23 cellular contexts compared by ENCODE assay signal in genomic region chr18:26205318-26205717, GRCh38.
"Had no signal": no experiment of that assay in that cellular context is flagged by ENCODE, and none has a peak within 500 bp of the region (broad histone marks: within the 10 kb centered on the region; RNA-seq: fewer than 3 reads in every experiment).

No MANE protein-coding gene starts in this region.

- H3K9me3 Mint-ChIP-seq: IgD-negative memory B cell, T-cell had no signal

- H3K4me2 ChIP-seq: SK-N-SH had no signal

- H3K4me3 Mint-ChIP-seq: IgD-negative memory B cell, T-cell had no signal

- H3K27ac ChIP-seq: RWPE1 had no signal

- H3K36me3 Mint-ChIP-seq: T-cell had no signal

- H3K9me3 ChIP-seq: MG63, SK-N-SH had no signal

- DNase-seq: KBM-7, MG63, NCI-H1092 treated with DMSO at 0.1 percent for 48 hours, NCI-H1436, NCI-H187, NCI-H2029, NCI-H2081 treated with DMSO at 0.1 percent for 48 hours, NCI-H2171, NCI-H226, NCI-H446, NCI-H510A, NCI-H524 treated with DMSO at 0.1 percent for 48 hours, NCI-H69, NCI-H774, PC-3, SHP77, SK-N-SH, SW 1271, T-cell had no signal

- FAIRE-seq: HepG2 had no signal

- H3K36me3 ChIP-seq: MG63 had no signal

- H3K27me3 Mint-ChIP-seq: IgD-negative memory B cell had no signal

- H3K9ac ChIP-seq: SK-N-SH had no signal

- H3K4me3 ChIP-seq: MG63 had no signal

- ATAC-seq: HepG2, Panc1, PC-3, T-cell had no signal

- H3K27me3 ChIP-seq: MG63 had no signal

- H3K27ac Mint-ChIP-seq: IgD-negative memory B cell, T-cell had no signal
